In the genomic region with DNA sequence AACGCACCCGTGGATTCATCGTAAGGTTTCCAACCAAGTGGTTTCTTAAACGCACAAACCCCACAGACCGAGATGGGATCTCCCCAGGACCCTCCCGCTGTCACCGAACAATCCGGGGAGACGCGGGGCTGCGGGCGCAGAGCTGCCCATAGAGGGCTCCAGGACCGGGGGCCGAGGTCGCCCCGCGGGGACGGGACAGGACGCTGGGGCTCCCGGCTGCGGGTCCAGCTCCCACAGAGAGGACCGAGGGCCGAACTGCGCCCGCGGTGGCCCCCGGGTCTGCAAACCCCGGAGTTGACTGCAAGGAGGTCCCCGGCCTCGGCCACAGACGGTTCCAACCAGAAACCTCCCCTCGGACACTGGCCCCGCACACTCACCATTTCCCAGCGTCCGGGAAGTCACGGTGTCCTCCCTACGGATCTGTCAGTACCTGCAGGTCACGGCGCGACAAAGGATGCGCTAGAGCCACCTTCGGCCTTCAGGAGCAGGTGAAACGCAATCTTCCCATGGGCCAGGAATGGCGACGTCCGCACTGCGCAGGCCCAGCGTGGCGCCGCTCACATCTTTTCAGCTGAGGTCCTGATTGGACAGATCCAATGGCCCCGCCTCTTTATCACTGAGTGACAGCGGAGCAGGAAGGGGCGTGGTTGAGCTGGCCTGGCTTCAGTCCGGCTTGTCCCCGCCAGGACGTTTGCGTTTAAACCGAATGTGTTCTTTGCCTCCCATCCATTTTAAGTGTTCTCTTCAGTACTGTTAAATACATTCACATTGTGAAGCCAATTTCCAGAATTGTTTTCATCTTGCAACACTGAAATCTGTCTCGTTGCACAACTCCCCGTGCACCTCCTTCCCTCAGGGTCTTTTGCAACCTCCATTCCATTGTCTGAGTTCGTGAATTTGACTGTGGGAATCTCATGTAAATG, we compare ENCODE assay signal across 8 cellular contexts. TPM values are rescaled to one million over a fixed set of nuclear protein-coding genes. Genes with fewer than 3 reads are reported as not detected.
DNase-seq lines count a peak whose midpoint lies in the region; ATAC-seq and TF ChIP-seq lines count a peak whose summit lies in the region.

TSS of gene ZNF14 (minus strand) at position 534 of the 923 bp plus-strand sequence. CDS start at position 380, 154 bp downstream.

- no peaks in the 10 kb centered on the region for H3K9me2 ChIP-seq in PC-3 (replicated peaks; ENCODE audit: low read length)

- H3K4me3 ChIP-seq in PC-3 (ENCODE audit: low read length) (peak within 1 kb of the TSS; percentile 91), esophagus squamous epithelium (peak within 1 kb of the TSS; percentile 65 to 99 (median 87)), muscle layer of duodenum (ENCODE audit: low read depth in 1 of 2, low read length in 2 of 2) (peak within 1 kb of the TSS; percentile 82 to 95)

- CTCF ChIA-PET in PC-3 (lab: Charles Lee), result interaction anchor here (0.7 kb wide), 1 partner anchor 335 kb away, joined by 3 read pairs; no protein-coding TSS in a partner anchor

- H3K4me1 ChIP-seq in PC-3 (ENCODE audit: insufficient read depth, low read length), result no peaks in the 10 kb centered on the region
- peaks cover 0 to 21% (median 3%) of the 10 kb centered on the region in 3 donors for H3K4me1 ChIP-seq in esophagus squamous epithelium
- peaks cover 0 to 6% of the 10 kb centered on the region in 2 donors for H3K4me1 ChIP-seq in muscle layer of duodenum (ENCODE audit: control insufficient read depth in 1 of 2, insufficient read depth in 2 of 2, low read length in 2 of 2)

- peak; percentile 26; the same call in 1 of the 2 replicates for TF ChIP-seq CTCF in PC-3 (conservative IDR thresholded peaks at IDR 0.05; ENCODE audit: low read depth, low read length)
- TF ChIP-seq CTCF in esophagus squamous epithelium (IDR thresholded peaks at IDR 0.05), result peak in 1 of 6 experiments; percentile 4

- H3K27ac ChIP-seq in PC-3 (ENCODE audit: low read length) (no peak within 1 kb of the TSS), esophagus squamous epithelium (peak within 1 kb of the TSS; percentile 78 to 89 (median 84)), muscle layer of duodenum (ENCODE audit: low read length) (peak within 1 kb of the TSS; percentile 2)

- ATAC-seq in GM21526 (IDR thresholded peaks at IDR 0.05; ENCODE audit: low FRiP score, unreplicated experiment) (peak; percentile 97), PC-3 (peak; percentile 100)

- POLR2A ChIA-PET in PC-3 (lab: Charles Lee; ENCODE audit: unreplicated experiment), result no interaction called here

- WGBS in esophagus squamous epithelium, 2 donors, result 0% methylated on average over 13 to 21 of the region's 61 CpGs

- TF ChIP-seq POLR2A in esophagus squamous epithelium (IDR thresholded peaks at IDR 0.05), result peak in 2 of 4 donors; percentile 35 to 80

- intact Hi-C loops in PC-3 (cut with micrococcal nuclease), result loop anchor here (2.0 kb wide), 1 partner anchor 44 kb away; no protein-coding TSS in a partner anchor
- intact Hi-C loops in esophagus squamous epithelium (cut with DNase I), result no loop called here

- H3K9ac ChIP-seq in PC-3 (ENCODE audit: low read length), result peak within 1 kb of the TSS; percentile 81

- BruUV-seq in PC-3 (replicated peaks; lab: Mats Ljungman, UMichigan), result no TSS peak

- H3K36me3 ChIP-seq in PC-3 (ENCODE audit: low read depth, low read length) (peaks cover 35% of the 10 kb centered on the region), esophagus squamous epithelium (peaks cover 0 to 36% (median 0%) of the 10 kb centered on the region in 3 donors), muscle layer of duodenum (ENCODE audit: control insufficient read depth in 1 of 2, insufficient read depth in 2 of 2, low read length in 2 of 2) (peaks cover 0 to 11% of the 10 kb centered on the region in 2 donors)

- H3K9me3 ChIP-seq in PC-3 (ENCODE audit: low read length), result peaks cover 22% of the 10 kb centered on the region
- H3K9me3 ChIP-seq in esophagus squamous epithelium, result peaks cover 0 to 31% (median 18%) of the 10 kb centered on the region in 3 donors
- H3K9me3 ChIP-seq in muscle layer of duodenum (ENCODE audit: control insufficient read depth in 1 of 2, low read length in 2 of 2), result peaks cover 3 to 12% of the 10 kb centered on the region in 2 donors

- peak within 1 kb of the TSS; percentile 100 for H2AFZ ChIP-seq in PC-3 (ENCODE audit: low read length)

- H3K27me3 ChIP-seq in PC-3 (ENCODE audit: low read length) (no peaks in the 10 kb centered on the region), esophagus squamous epithelium (no peaks in the 10 kb centered on the region), muscle layer of duodenum (ENCODE audit: low read depth, low read length) (no peaks in the 10 kb centered on the region)

- peak within 1 kb of the TSS; percentile 87 for H3K4me2 ChIP-seq in PC-3 (ENCODE audit: low read length)

- DNase-seq in DMS153 (lab: John Stamatoyannopoulos, UW), result peak; percentile 93
- DNase-seq in HuH-7 (ENCODE audit: low spot score), result peak; percentile 99
- DNase-seq in PC-3, result peak; percentile 97
- DNase-seq in activated T-cell treated with anti-CD3 and anti-CD28 coated beads, Interleukin-2, amount 50 U/mL, for 48 hours, result peak; percentile 93 to 95
- DNase-seq in esophagus squamous epithelium (lab: John Stamatoyannopoulos, UW), result peak; percentile 83
- peak; percentile 86 for DNase-seq in stimulated activated CD8-positive, alpha-beta memory T cell treated with anti-CD3 and anti-CD28 coated beads, Interleukin-7, amount 100 ng/mL, for 24 hours (ENCODE audit: low read depth)

- no peaks in the 10 kb centered on the region for H4K20me1 ChIP-seq in PC-3 (ENCODE audit: low read length)

- no peaks in the 10 kb centered on the region for H3F3A ChIP-seq in PC-3 (ENCODE audit: low read length, unreplicated experiment)

- peaks cover 50% of the 10 kb centered on the region for H3K79me2 ChIP-seq in PC-3 (ENCODE audit: low read length)

RNA-seq across cellular contexts. Expression of gene ZNF14, which starts in this region (rescaled TPM):
- total RNA-seq in PC-3 (2014; rRNA removed) (2.4 and 3.0 TPM in 2 replicates), esophagus squamous epithelium (1 to 10 TPM; 1.9 to 6.3 (median 2.1) TPM)
